In genomic region chr20:62551408-62552323, GRCh38 we compare ENCODE assay signal across 12 cellular contexts.
DNase-seq lines count a peak whose midpoint lies in the region; ATAC-seq and TF ChIP-seq lines count a peak whose summit lies in the region.
"Had no signal": no experiment of that assay in that cellular context is flagged by ENCODE, and none has a peak within 500 bp of the region (broad histone marks: within the 10 kb centered on the region; RNA-seq: fewer than 3 reads in every experiment).

No MANE protein-coding gene starts in this region.

- H3K9me2 ChIP-seq in SK-N-SH, result no peaks in the 10 kb centered on the region

- H3K27me3 ChIP-seq in SK-N-SH (ENCODE audit: insufficient read depth), result peaks cover 27% of the 10 kb centered on the region
- peaks cover 95% of the 10 kb centered on the region for H3K27me3 ChIP-seq in lower lobe of right lung (ENCODE audit: low read depth)
- no peaks in the 10 kb centered on the region for H3K27me3 ChIP-seq in thoracic aorta (replicated peaks; ENCODE audit: insufficient read depth)
- peaks cover 43 to 100% of the 10 kb centered on the region in 2 donors for H3K27me3 ChIP-seq in left lung

- peaks cover 52% of the 10 kb centered on the region for H3K27me3 Mint-ChIP-seq in activated T-cell treated with anti-CD3 and anti-CD28 coated beads, Interleukin-2, amount 50 U/mL, for 24 hours

- H3K9me3 ChIP-seq in SK-N-SH (no peaks in the 10 kb centered on the region), lower lobe of right lung (no peaks in the 10 kb centered on the region), thoracic aorta (no peaks in the 10 kb centered on the region), left lung (no peaks in the 10 kb centered on the region)

- no peaks in the 10 kb centered on the region for H4K20me1 ChIP-seq in SK-N-SH (ENCODE audit: insufficient read depth)

- no peak overlapping the region for H3K4me2 ChIP-seq in SK-N-SH

- H3K27ac ChIP-seq in SK-N-SH (ENCODE audit: low read depth in 2 of 2, low read length in 1 of 2) (no peak overlapping the region), lower lobe of right lung (no peak overlapping the region), thoracic aorta (no peak overlapping the region), left lung (no peak overlapping the region)

- peaks cover 7% of the 10 kb centered on the region for H3K4me1 Mint-ChIP-seq in activated T-cell treated with anti-CD3 and anti-CD28 coated beads, Interleukin-2, amount 50 U/mL, for 24 hours (ENCODE audit: low read depth)

- TF ChIP-seq EP300 in SK-N-SH (IDR thresholded peaks at IDR 0.05; ENCODE audit: borderline replicate concordance in 1 of 2, low read depth in 1 of 2, low read length in 1 of 2), result no peak

- no peaks in the 10 kb centered on the region for H3K36me3 Mint-ChIP-seq in activated T-cell treated with anti-CD3 and anti-CD28 coated beads, Interleukin-2, amount 50 U/mL, for 24 hours (ENCODE audit: low read depth)

- H3K4me1 ChIP-seq in SK-N-SH (ENCODE audit: control insufficient read depth in 1 of 2, insufficient read depth in 2 of 2, low read depth in 1 of 2, low read length in 1 of 2), result peaks cover 0 to 25% of the 10 kb centered on the region in 2 experiments; a peak in 1 of 4 replicates
- H3K4me1 ChIP-seq in lower lobe of right lung, result peaks cover 17% of the 10 kb centered on the region
- H3K4me1 ChIP-seq in thoracic aorta (ENCODE audit: control insufficient read depth in 1 of 2, low read depth in 2 of 2), result peaks cover 10 to 27% of the 10 kb centered on the region in 2 donors
- peaks cover 5 to 18% of the 10 kb centered on the region in 2 donors for H3K4me1 ChIP-seq in left lung

- DNase-seq in SK-N-SH (peak; percentile 77), lower lobe of right lung (no peak), thoracic aorta (ENCODE audit: low spot score) (no peak), NCI-H345 (lab: John Stamatoyannopoulos, UW) (no peak), left lung (no peak), SHP77 treated with DMSO at 0.1 percent for 48 hours (lab: John Stamatoyannopoulos, UW) (no peak)
- DNase-seq in activated T-cell treated with anti-CD3 and anti-CD28 coated beads, Interleukin-2, amount 50 U/mL, for 24 hours, result peak; percentile 36
- DNase-seq: KBM-7, substantia nigra had no signal

- H3F3A ChIP-seq in SK-N-SH (replicated peaks; ENCODE audit: insufficient read depth), result no peaks in the 10 kb centered on the region

- ATAC-seq in SK-N-SH treated with all-trans-retinoic acid at 6 μM for 48 hours, result no peak
- no peak for ATAC-seq in lower lobe of right lung
- no peak for ATAC-seq in thoracic aorta (ENCODE audit: insufficient number of reproducible peaks, low FRiP score, low read depth)
- ATAC-seq in left lung, result no peak
- ATAC-seq: left lobe of liver had no signal

- H3K79me2 ChIP-seq in SK-N-SH (ENCODE audit: insufficient read depth), result no peaks in the 10 kb centered on the region

- 68% methylated on average over 16 of the region's 47 CpGs for WGBS in SK-N-SH (ENCODE audit: low lambda C conversion rate)

- POLR2A ChIA-PET in SK-N-SH (lab: Yijun Ruan, JAX), result no interaction called here

- H3K36me3 ChIP-seq in SK-N-SH (replicated peaks in 1 of 2; ENCODE audit: control insufficient read depth in 1 of 2, insufficient read depth in 2 of 2, low read length in 1 of 2) (no peaks in the 10 kb centered on the region), lower lobe of right lung (no peaks in the 10 kb centered on the region), thoracic aorta (no peaks in the 10 kb centered on the region), left lung (no peaks in the 10 kb centered on the region)

- H3K9ac ChIP-seq in SK-N-SH, result no peak overlapping the region

- no peak for TF ChIP-seq CTCF in SK-N-SH (IDR thresholded peaks at IDR 0.05)
- no peak for TF ChIP-seq CTCF in lower lobe of right lung (IDR thresholded peaks at IDR 0.05)
- TF ChIP-seq CTCF in thoracic aorta (IDR thresholded peaks at IDR 0.05), result no peak
- TF ChIP-seq CTCF in left lung (IDR thresholded peaks at IDR 0.05), result no peak

- CTCF ChIA-PET in SK-N-SH (lab: Yijun Ruan, JAX), result interaction anchor here (0.7 to 3.4 kb wide), 5 partner anchors 11 to 81 kb away, joined by 3 to 15 read pairs (median 3); no protein-coding TSS in a partner anchor

- no peak for TF ChIP-seq RAD21 in SK-N-SH (IDR thresholded peaks at IDR 0.05; ENCODE audit: low read length)

- H3K4me3 ChIP-seq in SK-N-SH (ENCODE audit: low read depth in 2 of 2, low read length in 1 of 2) (peak overlapping the region in 1 of 2 experiments; percentile 24; a peak in 1 of 4 replicates), lower lobe of right lung (peak overlapping the region; percentile 37), thoracic aorta (peak overlapping the region; percentile 75), left lung (peak overlapping the region in 1 of 2 donors; percentile 11)

- intact Hi-C loops in lower lobe of right lung (cut with DNase I), result no loop called here
- intact Hi-C loops in left lung (cut with DNase I), result no loop called here

- H3K4me3 Mint-ChIP-seq in activated T-cell treated with anti-CD3 and anti-CD28 coated beads, Interleukin-2, amount 50 U/mL, for 24 hours, result peak overlapping the region; percentile 25
- H3K4me3 Mint-ChIP-seq: activated naive CD4-positive, alpha-beta T cell treated with anti-CD3 and anti-CD28 coated beads for 36 hours had no signal

- H3K9me3 Mint-ChIP-seq in activated T-cell treated with anti-CD3 and anti-CD28 coated beads, Interleukin-2, amount 50 U/mL, for 24 hours, result no peaks in the 10 kb centered on the region
- H3K9me3 Mint-ChIP-seq: activated naive CD4-positive, alpha-beta T cell treated with anti-CD3 and anti-CD28 coated beads for 36 hours had no signal

- no peak overlapping the region for H2AFZ ChIP-seq in SK-N-SH (ENCODE audit: low read depth)

- no peak overlapping the region for H3K27ac Mint-ChIP-seq in activated T-cell treated with anti-CD3 and anti-CD28 coated beads, Interleukin-2, amount 50 U/mL, for 24 hours
- H3K27ac Mint-ChIP-seq: activated naive CD4-positive, alpha-beta T cell treated with anti-CD3 and anti-CD28 coated beads for 36 hours had no signal

TF ChIP-seq in SK-N-SH, 30 proteins besides CTCF, POLR2A, EP300 and RAD21 (continues in another document):
- no peak for TF ChIP-seq YY1 (IDR thresholded peaks at IDR 0.05; ENCODE audit: low read depth)
- no peak for TF ChIP-seq TEAD4 (IDR thresholded peaks at IDR 0.05; ENCODE audit: borderline replicate concordance, insufficient read depth)
- no peak for TF ChIP-seq POLR2AphosphoS5 (IDR thresholded peaks at IDR 0.05; ENCODE audit: low read depth, low read length)
- no peak for TF ChIP-seq GABPA (IDR thresholded peaks at IDR 0.05; ENCODE audit: low read depth)
- TF ChIP-seq SMC3 (IDR thresholded peaks at IDR 0.05; ENCODE audit: low read depth, low read length), result no peak
- no peak for TF ChIP-seq TAF1 (IDR thresholded peaks at IDR 0.05; ENCODE audit: borderline replicate concordance, low read depth, low read length)
- TF ChIP-seq MEF2A (IDR thresholded peaks at IDR 0.05; ENCODE audit: borderline replicate concordance, low read depth), result no peak
- no peak for TF ChIP-seq ELF1 (IDR thresholded peaks at IDR 0.05)
- no peak for TF ChIP-seq GATA2 (CRISPR knock-in tag; IDR thresholded peaks at IDR 0.05)
- TF ChIP-seq RFX5 (IDR thresholded peaks at IDR 0.05; ENCODE audit: low read length), result no peak
- TF ChIP-seq ZBTB33 (IDR thresholded peaks at IDR 0.05; ENCODE audit: borderline replicate concordance, low read depth), result no peak

TF ChIP-seq in SK-N-SH treated with all-trans-retinoic acid at 6 μM for 48 hours, 23 proteins besides CTCF, POLR2A, EP300 and RAD21 (continues in another document):
- no peak for TF ChIP-seq ESRRG (CRISPR knock-in tag; IDR thresholded peaks at IDR 0.05)
- no peak for TF ChIP-seq POU6F1 (CRISPR knock-in tag; IDR thresholded peaks at IDR 0.05; ENCODE audit: borderline replicate concordance, low read depth)
- TF ChIP-seq CSRNP3 (CRISPR knock-in tag; IDR thresholded peaks at IDR 0.05), result no peak
- no peak for TF ChIP-seq CSDC2 (CRISPR knock-in tag; IDR thresholded peaks at IDR 0.05)
- no peak for TF ChIP-seq TOX (CRISPR knock-in tag; IDR thresholded peaks at IDR 0.05; ENCODE audit: borderline replicate concordance)

Comparison
In these comparisons a context has a peak if more than half of its experiments do, and no peak if none do; other contexts are left out.
1. DNase-seq: peak in SK-N-SH (single experiment) and activated T-cell treated with anti-CD3 and anti-CD28 coated beads, Interleukin-2, amount 50 U/mL, for 24 hours (single experiment); none in lower lobe of right lung (single experiment), thoracic aorta (single experiment), NCI-H345 (single experiment), left lung (0 of 2) and SHP77 treated with DMSO at 0.1 percent for 48 hours (single experiment).